9 cellular contexts compared by ENCODE assay signal in genomic region chr14:69658664-69659261, GRCh38. TPM values are rescaled to one million over a fixed set of nuclear protein-coding genes. Genes with fewer than 3 reads are reported as not detected.
DNase-seq lines count a peak whose midpoint lies in the region; ATAC-seq and TF ChIP-seq lines count a peak whose summit lies in the region.
"Had no signal": no experiment of that assay in that cellular context is flagged by ENCODE, and none has a peak within 500 bp of the region (broad histone marks: within the 10 kb centered on the region; RNA-seq: fewer than 3 reads in every experiment).

No MANE protein-coding gene starts in this region.

- ATAC-seq in HG03457 (IDR thresholded peaks at IDR 0.05; ENCODE audit: unreplicated experiment), result no peak

- H3K27ac ChIP-seq in vagina, result peak overlapping the region; percentile 53
- no peak overlapping the region for H3K27ac ChIP-seq in effector memory CD4-positive, alpha-beta T cell (ENCODE audit: insufficient read depth, low read length, poor library complexity, severe bottlenecking)
- H3K27ac ChIP-seq: KMS-11 had no signal

- H3K4me3 Mint-ChIP-seq in MCF 10A (ENCODE audit: unreplicated experiment) (peak overlapping the region; percentile 69), mesothelial cell of epicardium (peak overlapping the region; percentile 47)

- peak; percentile 57 for DNase-seq in stimulated activated CD4-positive, alpha-beta T cell treated with anti-CD3 and anti-CD28 coated beads, Interleukin-15, amount 100 ng/mL, for 24 hours
- no peak for DNase-seq in stimulated activated CD4-positive, alpha-beta T cell treated with anti-CD3 and anti-CD28 coated beads, Interleukin-12 subunit alpha, Interleukin-12 subunit beta, amount 100 ng/mL, for 4 hours
- peak; percentile 67 for DNase-seq in MCF 10A (ENCODE audit: unreplicated experiment)
- no peak for DNase-seq in mesothelial cell of epicardium (ENCODE audit: low spot score in 2 of 2, unreplicated experiment in 2 of 2)
- DNase-seq in vagina (ENCODE audit: extremely low spot score in 2 of 2), result no peak
- DNase-seq in nucleus accumbens (lab: John Stamatoyannopoulos, UW), result no peak
- DNase-seq in effector memory CD4-positive, alpha-beta T cell, result no peak

- H3K27me3 ChIP-seq in vagina, result no peaks in the 10 kb centered on the region
- H3K27me3 ChIP-seq in effector memory CD4-positive, alpha-beta T cell (replicated peaks; ENCODE audit: control insufficient read depth, insufficient read depth, low read length, poor library complexity, severe bottlenecking), result no peaks in the 10 kb centered on the region

- H3K9me3 ChIP-seq in vagina, result no peaks in the 10 kb centered on the region
- no peaks in the 10 kb centered on the region for H3K9me3 ChIP-seq in effector memory CD4-positive, alpha-beta T cell (ENCODE audit: control insufficient read depth, low read length)

- H3K9me3 Mint-ChIP-seq in MCF 10A (ENCODE audit: unreplicated experiment), result no peaks in the 10 kb centered on the region
- H3K9me3 Mint-ChIP-seq in mesothelial cell of epicardium, result no peaks in the 10 kb centered on the region

- TF ChIP-seq POLR2A in vagina (IDR thresholded peaks at IDR 0.05), result no peak

- TF ChIP-seq CTCF in MCF 10A (IDR thresholded peaks at IDR 0.05; ENCODE audit: unreplicated experiment), result no peak
- no peak for TF ChIP-seq CTCF in mesothelial cell of epicardium (IDR thresholded peaks at IDR 0.05; ENCODE audit: unreplicated experiment)
- TF ChIP-seq CTCF in vagina (IDR thresholded peaks at IDR 0.05), result no peak

- H3K27ac Mint-ChIP-seq in MCF 10A (ENCODE audit: low read depth, unreplicated experiment), result peak overlapping the region; percentile 98
- peak overlapping the region; percentile 99 for H3K27ac Mint-ChIP-seq in mesothelial cell of epicardium

- peaks cover 31% of the 10 kb centered on the region for H3K36me3 Mint-ChIP-seq in MCF 10A (ENCODE audit: insufficient read depth, unreplicated experiment)
- peaks cover 12% of the 10 kb centered on the region for H3K36me3 Mint-ChIP-seq in mesothelial cell of epicardium

- peaks cover 48% of the 10 kb centered on the region for H3K4me1 Mint-ChIP-seq in MCF 10A (ENCODE audit: insufficient read depth, unreplicated experiment)
- peaks cover 53% of the 10 kb centered on the region for H3K4me1 Mint-ChIP-seq in mesothelial cell of epicardium

- no peak overlapping the region for H3K4me3 ChIP-seq in vagina
- H3K4me3 ChIP-seq in effector memory CD4-positive, alpha-beta T cell (ENCODE audit: insufficient read depth, low read depth, low read length, poor library complexity, severe bottlenecking), result no peak overlapping the region

- H3K27me3 Mint-ChIP-seq in MCF 10A (ENCODE audit: insufficient read depth, unreplicated experiment) (no peaks in the 10 kb centered on the region), mesothelial cell of epicardium (ENCODE audit: low read depth) (no peaks in the 10 kb centered on the region)

- TSS peak; percentile 23 for BruUV-seq in MCF 10A (replicated peaks; lab: Mats Ljungman, UMichigan)

- CTCF ChIA-PET in MCF 10A (lab: Yijun Ruan, JAX), result interaction anchor here (0.6 to 1.8 kb wide), 5 partner anchors 54 to 1140 kb away, joined by 3 to 4 read pairs (median 3); no protein-coding TSS in a partner anchor

- H3K36me3 ChIP-seq in vagina, result no peaks in the 10 kb centered on the region
- H3K36me3 ChIP-seq in effector memory CD4-positive, alpha-beta T cell (ENCODE audit: control insufficient read depth, insufficient read depth, low read length), result peaks cover 5% of the 10 kb centered on the region

- POLR2A ChIA-PET in MCF 10A (lab: Yijun Ruan, JAX), result interaction anchor here (0.6 to 3.3 kb wide), 20 partner anchors 11 to 1292 kb away, joined by 3 to 51 read pairs (median 4); partner anchors contain the start of genes SRSF5 and SUSD6

- intact Hi-C loops in MCF 10A (cut with micrococcal nuclease) (loop anchor here (10.0 kb wide), 1 partner anchor 56 kb away; no protein-coding TSS in a partner anchor), vagina (cut with DNase I) (no loop called here)

- peaks cover 72% of the 10 kb centered on the region for H3K4me1 ChIP-seq in vagina
- no peaks in the 10 kb centered on the region for H3K4me1 ChIP-seq in effector memory CD4-positive, alpha-beta T cell (ENCODE audit: control insufficient read depth, insufficient read depth, low read length, poor library complexity, severe bottlenecking)

RNA-seq across cellular contexts. Expression of gene SUSD6, which starts 47.4 kb away (rescaled TPM):
- total RNA-seq in MCF 10A (2022), result 27.7 and 32.1 TPM in 2 replicates
- total RNA-seq in mesothelial cell of epicardium, result 34.7 to 37.3 TPM (median 35.3 TPM) in 3 replicates
- total RNA-seq in vagina, result 36.6 TPM

Comparison
In these comparisons a context has a peak if more than half of its experiments do, and no peak if none do; other contexts are left out.
1. DNase-seq: peak in stimulated activated CD4-positive, alpha-beta T cell treated with anti-CD3 and anti-CD28 coated beads, Interleukin-15, amount 100 ng/mL, for 24 hours (single experiment) and MCF 10A (single experiment); none in stimulated activated CD4-positive, alpha-beta T cell treated with anti-CD3 and anti-CD28 coated beads, Interleukin-12 subunit alpha, Interleukin-12 subunit beta, amount 100 ng/mL, for 4 hours (single experiment), mesothelial cell of epicardium (0 of 2), vagina (0 of 2), nucleus accumbens (0 of 56) and effector memory CD4-positive, alpha-beta T cell (0 of 3).